Comparison of ENCODE assay signal across 27 cellular contexts in the genomic region with DNA sequence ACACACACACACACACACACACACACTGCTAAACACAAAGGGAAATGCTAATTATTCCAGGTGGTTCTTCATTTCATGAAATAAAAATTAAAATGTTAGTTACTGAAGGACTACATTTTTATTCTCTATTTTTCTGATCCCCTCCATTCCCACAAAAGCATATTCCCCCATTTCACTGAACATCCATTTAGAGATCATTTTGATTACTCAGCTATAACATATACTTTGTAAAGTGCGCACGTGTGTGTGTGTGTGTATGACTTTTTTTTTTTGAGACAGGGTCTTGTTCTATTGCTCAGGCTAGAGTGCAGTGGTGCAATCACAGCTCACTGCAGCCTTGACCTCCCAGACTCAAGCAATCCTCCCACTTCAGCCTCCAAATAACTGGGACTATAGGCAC.
"Had no signal": no experiment of that assay in that cellular context is flagged by ENCODE, and none has a peak within 500 bp of the region (broad histone marks: within the 10 kb centered on the region; RNA-seq: fewer than 3 reads in every experiment).

No MANE protein-coding gene starts in this region.

- FAIRE-seq: urothelium cell line had no signal

- H3K4me1 ChIP-seq: stomach, testis, thyroid gland, tibial artery, tibial nerve, upper lobe of left lung, upper lobe of right lung, uterus, vagina had no signal

- H3K27ac ChIP-seq: stomach, suprapubic skin, testis, thoracic aorta, thyroid gland, tibial artery, tibial nerve, transverse colon, upper lobe of left lung, upper lobe of right lung, uterus, vagina had no signal

- H3K4me3 ChIP-seq: stomach, suprapubic skin, testis, thoracic aorta, thyroid gland, tibial artery, tibial nerve, transverse colon, upper lobe of left lung, upper lobe of right lung, uterus, vagina had no signal

- ATAC-seq: stimulated activated effector memory CD8-positive, alpha-beta T cell treated with anti-CD3 and anti-CD28 coated beads, Interleukin-12 subunit alpha, Interleukin-12 subunit beta, amount 100 ng/mL, for 72 hours; stimulated activated memory B cell treated with anti-CD40 and anti-IgM and Interleukin-4, amounts not matched to agents 10 μg/mL and 1 μg/mL and 100 μg/mL, for 72 hours; stimulated activated naive B cell treated with anti-CD40 and anti-IgM and Interleukin-4, amounts not matched to agents 10 μg/mL and 1 μg/mL and 100 μg/mL, for 72 hours; stimulated activated naive CD8-positive, alpha-beta T cell treated with anti-CD3 and anti-CD28 coated beads, Interleukin-15, amount 100 ng/mL, for 72 hours; stimulated activated naive CD8-positive, alpha-beta T cell treated with anti-CD3 and anti-CD28 coated beads, Interleukin-15, Interleukin-2, amounts not matched to agents 100 U/mL and 50 U/mL, for 24 hours; upper lobe of right lung had no signal

- DNase-seq: stimulated activated CD4-positive, alpha-beta T cell treated with anti-CD3 and anti-CD28 coated beads, Interleukin-2, amount 100 ng/mL, for 48 hours; stimulated activated CD4-positive, alpha-beta T cell treated with anti-CD3 and anti-CD28 coated beads, Interleukin-4, amount 100 ng/mL, for 1 hour; stimulated activated CD4-positive, alpha-beta T cell treated with anti-CD3 and anti-CD28 coated beads, Interleukin-4, amount 100 ng/mL, for 24 hours; stimulated activated CD4-positive, alpha-beta T cell treated with anti-CD3 and anti-CD28 coated beads, Interleukin-4, amount 100 ng/mL, for 4 hours; stimulated activated CD8-positive, alpha-beta memory T cell treated with anti-CD3 and anti-CD28 coated beads, Interleukin-4, amount 100 ng/mL, for 48 hours; stimulated activated naive B cell treated with anti-CD40 and anti-IgM and Interleukin-4, amounts not matched to agents 10 μg/mL and 1 μg/mL and 100 μg/mL, for 72 hours; stimulated activated naive CD4-positive, alpha-beta T cell; stimulated activated naive CD4-positive, alpha-beta T cell treated with Interleukin-2 at 50 U/mL for 16 hours; stimulated activated naive CD8-positive, alpha-beta T cell treated with anti-CD3 and anti-CD28 coated beads, Interleukin-15, amount 100 ng/mL, for 72 hours; stimulated activated naive CD8-positive, alpha-beta T cell treated with anti-CD3 and anti-CD28 coated beads, Interleukin-15, Interleukin-2, amounts not matched to agents 100 U/mL and 50 U/mL, for 24 hours; stomach; substantia nigra; testis; thyroid gland; tibial artery; transverse colon; trophoblast cell; upper lobe of left lung; upper lobe of right lung; uterus had no signal

- H3K27me3 ChIP-seq: stomach, suprapubic skin, testis, thyroid gland, tibial artery, tibial nerve, transverse colon, upper lobe of left lung, upper lobe of right lung, uterus, vagina had no signal

- H3K36me3 ChIP-seq: suprapubic skin, thoracic aorta, thyroid gland, tibial artery, tibial nerve, transverse colon, upper lobe of left lung, upper lobe of right lung, uterus, vagina had no signal

- H3K9me3 ChIP-seq: stomach, suprapubic skin, testis, thoracic aorta, thyroid gland, tibial artery, tibial nerve, transverse colon, upper lobe of left lung, upper lobe of right lung, uterus, vagina had no signal
